Comparison of ENCODE assay signal across 15 cellular contexts in genomic region chr1:201759194-201759814, GRCh38.
DNase-seq lines count a peak whose midpoint lies in the region; ATAC-seq and TF ChIP-seq lines count a peak whose summit lies in the region.
"Had no signal": no experiment of that assay in that cellular context is flagged by ENCODE, and none has a peak within 500 bp of the region (broad histone marks: within the 10 kb centered on the region; RNA-seq: fewer than 3 reads in every experiment).

No MANE protein-coding gene starts in this region.

- TF ChIP-seq CTCF in PC-3 (conservative IDR thresholded peaks at IDR 0.05; ENCODE audit: low read depth, low read length) = no peak

- H3K27me3 ChIP-seq in PC-3 (ENCODE audit: low read length) = no peaks in the 10 kb centered on the region
- H3K27me3 ChIP-seq: esophagus squamous epithelium had no signal

- POLR2A ChIA-PET in PC-3 (lab: Charles Lee; ENCODE audit: unreplicated experiment) = interaction anchor here (0.5 kb wide), 1 partner anchor 36 kb away, joined by 3 read pairs; no protein-coding TSS in a partner anchor

- H3F3A ChIP-seq in PC-3 (ENCODE audit: low read length, unreplicated experiment) = no peaks in the 10 kb centered on the region

- no peaks in the 10 kb centered on the region for H3K79me2 ChIP-seq in PC-3 (ENCODE audit: low read length)

- peaks cover 9% of the 10 kb centered on the region for H3K4me1 ChIP-seq in PC-3 (ENCODE audit: insufficient read depth, low read length)

- H3K4me3 ChIP-seq in PC-3 (ENCODE audit: low read length) = no peak overlapping the region
- H3K4me3 ChIP-seq: esophagus squamous epithelium had no signal

- no peak overlapping the region for H3K4me2 ChIP-seq in PC-3 (ENCODE audit: low read length)

- H3K27ac ChIP-seq in temporal lobe (ENCODE audit: low read depth, low read length) (peak overlapping the region; percentile 63), PC-3 (ENCODE audit: low read length) (no peak overlapping the region)
- H3K27ac ChIP-seq: esophagus squamous epithelium had no signal

- H4K20me1 ChIP-seq in PC-3 (ENCODE audit: low read length) = no peaks in the 10 kb centered on the region

- DNase-seq in NCI-H2171 treated with DMSO at 0.1 percent for 48 hours (lab: John Stamatoyannopoulos, UW) (peak; percentile 37), NCI-H2171 (lab: John Stamatoyannopoulos, UW) (no peak), amniotic epithelial cell (ENCODE audit: low read depth) (peak; percentile 87), glomerular visceral epithelial cell (ENCODE audit: extremely low spot score) (peak; percentile 74), posterior cingulate gyrus (no peak), NCI-H2081 treated with DMSO at 0.1 percent for 48 hours (lab: John Stamatoyannopoulos, UW) (no peak), PC-3 (no peak)
- DNase-seq: activated CD4-positive, alpha-beta T cell treated with anti-CD3 and anti-CD28 coated beads, Interleukin-2, amount 50 U/mL, for 48 hours; cerebellar nuclear complex; esophagus squamous epithelium; islet precursor cell; T-helper 9 cell had no signal

- no peaks in the 10 kb centered on the region for H3K9me2 ChIP-seq in PC-3 (replicated peaks; ENCODE audit: low read length)

- no peak overlapping the region for H2AFZ ChIP-seq in PC-3 (ENCODE audit: low read length)

- no TSS peak for BruUV-seq in PC-3 (replicated peaks; lab: Mats Ljungman, UMichigan)

- no peak for ATAC-seq in PC-3
- ATAC-seq: natural killer cell treated with Interleukin-12 subunit alpha and Interleukin-12 subunit beta and Interleukin-15 and Interleukin-18, amount 100 ng/mL, for 72 hours; Panc1 had no signal

- no peaks in the 10 kb centered on the region for H3K36me3 ChIP-seq in PC-3 (ENCODE audit: low read depth, low read length)
- H3K36me3 ChIP-seq: esophagus squamous epithelium had no signal

- no peak overlapping the region for H3K9ac ChIP-seq in PC-3 (ENCODE audit: low read length)

- intact Hi-C loops in posterior cingulate gyrus (cut with DNase I) (no loop called here), PC-3 (cut with micrococcal nuclease) (no loop called here)

- H3K9me3 ChIP-seq in PC-3 (ENCODE audit: low read length) = no peaks in the 10 kb centered on the region
- H3K9me3 ChIP-seq: esophagus squamous epithelium had no signal

- CTCF ChIA-PET in PC-3 (lab: Charles Lee) = no interaction called here

Comparison
In these comparisons a context has a peak if more than half of its experiments do, and no peak if none do; other contexts are left out.
1. DNase-seq: peak in NCI-H2171 treated with DMSO at 0.1 percent for 48 hours (single experiment), amniotic epithelial cell (single experiment) and glomerular visceral epithelial cell (single experiment); none in NCI-H2171 (single experiment), posterior cingulate gyrus (0 of 10), NCI-H2081 treated with DMSO at 0.1 percent for 48 hours (single experiment) and PC-3 (single experiment).